In the genomic region with DNA sequence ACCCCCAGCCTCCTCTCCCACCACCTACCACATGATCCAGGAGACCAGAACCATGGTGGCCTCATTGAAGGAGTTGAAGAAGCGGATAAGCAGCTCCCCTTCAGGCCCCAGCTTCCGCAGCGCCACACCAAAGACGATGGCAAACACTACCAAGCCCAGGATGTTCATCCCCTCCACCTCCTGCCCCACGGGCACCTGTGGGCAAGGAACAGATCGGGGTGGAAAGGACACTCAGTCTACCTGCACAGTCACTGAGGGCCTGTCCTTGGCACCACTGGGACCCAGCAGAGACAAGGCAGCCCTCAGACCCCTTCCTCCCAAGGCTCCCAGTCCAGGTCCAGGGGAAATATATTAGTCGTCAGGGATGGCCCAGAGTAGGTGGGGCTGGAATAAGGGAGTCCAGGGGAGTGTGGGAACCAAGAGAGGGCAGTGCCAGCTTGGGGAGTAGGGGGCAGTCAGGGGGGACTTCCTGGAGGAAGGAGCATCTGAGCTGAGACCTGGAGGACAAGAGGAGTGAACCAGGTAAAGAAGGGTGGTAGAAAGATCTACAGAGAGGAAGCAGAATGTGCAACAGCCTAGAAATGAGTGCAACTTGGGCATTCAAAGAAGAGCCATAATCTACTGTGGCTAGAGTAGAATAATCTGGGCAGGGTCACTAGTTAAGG, we compare ENCODE assay signal across 16 cellular contexts. TPM values are rescaled to one million over a fixed set of nuclear protein-coding genes. Genes with fewer than 3 reads are reported as not detected.
DNase-seq lines count a peak whose midpoint lies in the region; ATAC-seq and TF ChIP-seq lines count a peak whose summit lies in the region.
"Had no signal": no experiment of that assay in that cellular context is flagged by ENCODE, and none has a peak within 500 bp of the region (broad histone marks: within the 10 kb centered on the region; RNA-seq: fewer than 3 reads in every experiment).

No MANE protein-coding gene starts in this region.

- no peaks in the 10 kb centered on the region for H3K27me3 ChIP-seq in endodermal cell (ENCODE audit: control insufficient read depth, insufficient read depth, low read length, poor library complexity, severe bottlenecking)
- H3K27me3 ChIP-seq: foreskin keratinocyte had no signal

- no peak for DNase-seq in stimulated activated naive CD8-positive, alpha-beta T cell treated with anti-CD3 and anti-CD28 coated beads, Interleukin-15, Interleukin-2, amounts not matched to agents 100 U/mL and 50 U/mL, for 24 hours
- DNase-seq in endodermal cell (no peak), type B pancreatic cell (ENCODE audit: extremely low spot score, unreplicated experiment) (no peak), ureter (ENCODE audit: low spot score) (no peak)
- no peak for DNase-seq in stimulated activated CD4-positive, alpha-beta T cell treated with anti-CD3 and anti-CD28 coated beads, Interleukin-12 subunit alpha, Interleukin-12 subunit beta, amount 100 ng/mL, for 4 hours
- DNase-seq: CD8-positive, alpha-beta T cell; foreskin keratinocyte; immature natural killer cell; Kasumi-1; mucosa of descending colon; NCI-H2081 treated with DMSO at 0.1 percent for 48 hours; stimulated activated CD4-positive, alpha-beta T cell treated with anti-CD3 and anti-CD28 coated beads, Interleukin-4, amount 100 ng/mL, for 4 hours had no signal

- no peak for ATAC-seq in stimulated activated naive CD8-positive, alpha-beta T cell treated with anti-CD3 and anti-CD28 coated beads, Interleukin-15, Interleukin-2, amounts not matched to agents 100 U/mL and 50 U/mL, for 24 hours
- no peak for ATAC-seq in GM19035 (IDR thresholded peaks at IDR 0.05; ENCODE audit: unreplicated experiment)
- ATAC-seq: activated CD4-positive, CD25-positive, alpha-beta regulatory T cell treated with anti-CD3 and anti-CD28 coated beads, Interleukin-2, amount 50 U/mL, for 24 hours; CD8-positive, alpha-beta T cell; foreskin keratinocyte; mucosa of descending colon had no signal

- peak overlapping the region; percentile 80 for H3K27ac Mint-ChIP-seq in stimulated activated naive CD8-positive, alpha-beta T cell treated with anti-CD3 and anti-CD28 coated beads, Interleukin-15, Interleukin-2, amounts not matched to agents 100 ng/mL and 50 ng/mL, for 24 hours
- H3K27ac Mint-ChIP-seq in endodermal cell (peak overlapping the region; percentile 52), type B pancreatic cell (peak overlapping the region; percentile 34)
- H3K27ac Mint-ChIP-seq: CD8-positive, alpha-beta T cell had no signal

- TF ChIP-seq CTCF in VCaP (conservative IDR thresholded peaks at IDR 0.05): no peak
- no peak for TF ChIP-seq CTCF in endodermal cell (conservative IDR thresholded peaks at IDR 0.05)
- TF ChIP-seq CTCF in type B pancreatic cell (conservative IDR thresholded peaks at IDR 0.05): no peak

- H3K4me1 Mint-ChIP-seq in stimulated activated naive CD8-positive, alpha-beta T cell treated with anti-CD3 and anti-CD28 coated beads, Interleukin-15, Interleukin-2, amounts not matched to agents 100 ng/mL and 50 ng/mL, for 24 hours (ENCODE audit: low read depth): peaks cover 47% of the 10 kb centered on the region
- peaks cover 23% of the 10 kb centered on the region for H3K4me1 Mint-ChIP-seq in endodermal cell
- peaks cover 36% of the 10 kb centered on the region for H3K4me1 Mint-ChIP-seq in type B pancreatic cell (ENCODE audit: unreplicated experiment)

- H3K36me3 ChIP-seq in endodermal cell (ENCODE audit: control insufficient read depth, insufficient read depth, low read length): peaks cover 27% of the 10 kb centered on the region

- H3K36me3 Mint-ChIP-seq in stimulated activated naive CD8-positive, alpha-beta T cell treated with anti-CD3 and anti-CD28 coated beads, Interleukin-15, Interleukin-2, amounts not matched to agents 100 ng/mL and 50 ng/mL, for 24 hours (ENCODE audit: low read depth): peaks cover 81% of the 10 kb centered on the region
- H3K36me3 Mint-ChIP-seq in endodermal cell (ENCODE audit: low read depth) (peaks cover 54% of the 10 kb centered on the region), type B pancreatic cell (peaks cover 16% of the 10 kb centered on the region)

- peaks cover 2% of the 10 kb centered on the region for H3K4me1 ChIP-seq in endodermal cell (ENCODE audit: control insufficient read depth, insufficient read depth, low read length)

- H3K9me3 Mint-ChIP-seq in stimulated activated naive CD8-positive, alpha-beta T cell treated with anti-CD3 and anti-CD28 coated beads, Interleukin-15, Interleukin-2, amounts not matched to agents 100 ng/mL and 50 ng/mL, for 24 hours: no peaks in the 10 kb centered on the region
- no peaks in the 10 kb centered on the region for H3K9me3 Mint-ChIP-seq in endodermal cell
- H3K9me3 Mint-ChIP-seq in type B pancreatic cell: no peaks in the 10 kb centered on the region
- H3K9me3 Mint-ChIP-seq: CD8-positive, alpha-beta T cell; immature natural killer cell had no signal

- H3K27ac ChIP-seq in VCaP (peak overlapping the region; percentile 89; the same call in 1 of the 2 replicates), endodermal cell (ENCODE audit: low read depth, low read length) (no peak overlapping the region)
- H3K27ac ChIP-seq: foreskin keratinocyte had no signal

- H3K27me3 Mint-ChIP-seq in stimulated activated naive CD8-positive, alpha-beta T cell treated with anti-CD3 and anti-CD28 coated beads, Interleukin-15, Interleukin-2, amounts not matched to agents 100 ng/mL and 50 ng/mL, for 24 hours: no peaks in the 10 kb centered on the region
- peaks cover 10% of the 10 kb centered on the region for H3K27me3 Mint-ChIP-seq in endodermal cell (ENCODE audit: insufficient read depth)
- H3K27me3 Mint-ChIP-seq in type B pancreatic cell: no peaks in the 10 kb centered on the region

- peak overlapping the region; percentile 94 for H3K4me3 Mint-ChIP-seq in stimulated activated naive CD8-positive, alpha-beta T cell treated with anti-CD3 and anti-CD28 coated beads, Interleukin-15, Interleukin-2, amounts not matched to agents 100 ng/mL and 50 ng/mL, for 24 hours
- H3K4me3 Mint-ChIP-seq in endodermal cell: no peak overlapping the region
- peak overlapping the region; percentile 28 for H3K4me3 Mint-ChIP-seq in type B pancreatic cell
- H3K4me3 Mint-ChIP-seq: CD8-positive, alpha-beta T cell had no signal

- no peak overlapping the region for H3K4me3 ChIP-seq in endodermal cell (ENCODE audit: low read length)
- H3K4me3 ChIP-seq: mucosa of descending colon had no signal

- no peaks in the 10 kb centered on the region for H3K9me3 ChIP-seq in endodermal cell (ENCODE audit: control insufficient read depth, low read length)
- H3K9me3 ChIP-seq: mucosa of descending colon had no signal

- 94 to 96% methylated on average over 5 to 7 of the region's 7 CpGs for WGBS in endodermal cell (ENCODE audit: insufficient coverage in 1 of 2, insufficient read length in 1 of 2), 2 experiments

- no peak overlapping the region for H3K9ac ChIP-seq in endodermal cell (ENCODE audit: extremely low read depth, low read length, poor library complexity, severe bottlenecking)

RNA-seq across cellular contexts. Expression of a gene that starts 5.9 kb away (rescaled TPM):
- 10 to 100 TPM; 77.6 to 78.1 TPM for total RNA-seq in endodermal cell
- polyA plus RNA-seq in endodermal cell (2013, experiment 1 of 2): 81.2 TPM
- 60.6 TPM for polyA plus RNA-seq in endodermal cell (2013, experiment 2 of 2)
- 91.4 and 137 TPM in 2 replicates for total RNA-seq in type B pancreatic cell (ENCODE audit: low replicate concordance)
- total RNA-seq in ureter: 344 TPM

RNA-seq across cellular contexts. Expression of a gene that starts 36.2 kb away (rescaled TPM):
- total RNA-seq in endodermal cell: 100 to 1,000 TPM; 142 to 155 TPM
- polyA plus RNA-seq in endodermal cell (2013, experiment 1 of 2): 94.4 TPM
- polyA plus RNA-seq in endodermal cell (2013, experiment 2 of 2): 83.3 TPM
- 83.4 and 105 TPM in 2 replicates for total RNA-seq in type B pancreatic cell (ENCODE audit: low replicate concordance)
- 67.6 TPM for total RNA-seq in ureter

RNA-seq across cellular contexts. Expression of a gene that starts 36.6 kb away (rescaled TPM):
- total RNA-seq in endodermal cell (10 to 100 TPM; 19.8 to 33.7 TPM), type B pancreatic cell (ENCODE audit: low replicate concordance) (24.2 and 38.4 TPM in 2 replicates), ureter (20.6 TPM)
- polyA plus RNA-seq in endodermal cell (2013, experiment 1 of 2): 28.9 TPM
- polyA plus RNA-seq in endodermal cell (2013, experiment 2 of 2): 25.7 TPM
